Comparison of ENCODE assay signal across 1 cellular context in genomic region chr2:62185828-62186483, GRCh38.
TF ChIP-seq lines count a peak whose summit lies in the region.

No MANE protein-coding gene starts in this region.

TF ChIP-seq in HepG2, 621 proteins besides CTCF, POLR2A, EP300 and RAD21:
- peak; percentile 11; the same call in 1 of the 2 replicates for TF ChIP-seq RAD51 (IDR thresholded peaks at IDR 0.05; ENCODE audit: borderline replicate concordance)
- no peak for TF ChIP-seq ZNF441 (CRISPR knock-in tag; IDR thresholded peaks at IDR 0.05; ENCODE audit: borderline replicate concordance)
- TF ChIP-seq ZNF557 (CRISPR knock-in tag; IDR thresholded peaks at IDR 0.05) = no peak
- TF ChIP-seq ZNF724P (CRISPR knock-in tag; IDR thresholded peaks at IDR 0.05; ENCODE audit: borderline replicate concordance) = no peak
- TF ChIP-seq NFYC (CRISPR knock-in tag; IDR thresholded peaks at IDR 0.05) = peak; percentile 48; the same call in 1 of the 2 replicates
- TF ChIP-seq NFKB2 (CRISPR knock-in tag; IDR thresholded peaks at IDR 0.05; ENCODE audit: borderline replicate concordance) = no peak
- no peak for TF ChIP-seq KLF6 (CRISPR knock-in tag; IDR thresholded peaks at IDR 0.05)
- TF ChIP-seq SRSF1 (optimal IDR thresholded peaks at IDR 0.05; ENCODE audit: low read depth, low read length) = no peak
- peak; percentile 49; the same call in 1 of the 2 replicates for TF ChIP-seq NFYB (CRISPR knock-in tag; IDR thresholded peaks at IDR 0.05)
- no peak for TF ChIP-seq ZNF367 (CRISPR knock-in tag; IDR thresholded peaks at IDR 0.05; ENCODE audit: borderline replicate concordance)
